In genomic region chr2:231467016-231467545, GRCh38 we compare ENCODE assay signal across 1 cellular context.
TF ChIP-seq lines count a peak whose summit lies in the region.

No MANE protein-coding gene starts in this region.

TF ChIP-seq in K562, 482 proteins besides CTCF, POLR2A, EP300 and RAD21 (continued from another document):
- no peak for TF ChIP-seq USF2 (CRISPR knock-in tag; IDR thresholded peaks at IDR 0.05)
- TF ChIP-seq PHTF2 (CRISPR knock-in tag; IDR thresholded peaks at IDR 0.05) = no peak
- TF ChIP-seq DDX20 (tag; IDR thresholded peaks at IDR 0.05; ENCODE audit: low read depth) = no peak
- no peak for TF ChIP-seq NR2F6 (CRISPR knock-in tag; IDR thresholded peaks at IDR 0.05)
- TF ChIP-seq CBX2 (IDR thresholded peaks at IDR 0.05; ENCODE audit: insufficient read depth, low read length, poor library complexity, severe bottlenecking) = no peak
- no peak for TF ChIP-seq SRSF1 (IDR thresholded peaks at IDR 0.05; ENCODE audit: low read depth, low read length)
- TF ChIP-seq TAF1 (IDR thresholded peaks at IDR 0.05; ENCODE audit: control insufficient read depth, extremely low read depth, insufficient read depth, low read length, severe bottlenecking) = no peak
- TF ChIP-seq ZNF282 (CRISPR knock-in tag; IDR thresholded peaks at IDR 0.05) = no peak
- no peak for TF ChIP-seq HCFC1 (IDR thresholded peaks at IDR 0.05; ENCODE audit: low read depth, low read length)
- TF ChIP-seq MTA2 (IDR thresholded peaks at IDR 0.05; ENCODE audit: low read depth) = no peak
